9 cellular contexts compared by ENCODE assay signal in the genomic region with DNA sequence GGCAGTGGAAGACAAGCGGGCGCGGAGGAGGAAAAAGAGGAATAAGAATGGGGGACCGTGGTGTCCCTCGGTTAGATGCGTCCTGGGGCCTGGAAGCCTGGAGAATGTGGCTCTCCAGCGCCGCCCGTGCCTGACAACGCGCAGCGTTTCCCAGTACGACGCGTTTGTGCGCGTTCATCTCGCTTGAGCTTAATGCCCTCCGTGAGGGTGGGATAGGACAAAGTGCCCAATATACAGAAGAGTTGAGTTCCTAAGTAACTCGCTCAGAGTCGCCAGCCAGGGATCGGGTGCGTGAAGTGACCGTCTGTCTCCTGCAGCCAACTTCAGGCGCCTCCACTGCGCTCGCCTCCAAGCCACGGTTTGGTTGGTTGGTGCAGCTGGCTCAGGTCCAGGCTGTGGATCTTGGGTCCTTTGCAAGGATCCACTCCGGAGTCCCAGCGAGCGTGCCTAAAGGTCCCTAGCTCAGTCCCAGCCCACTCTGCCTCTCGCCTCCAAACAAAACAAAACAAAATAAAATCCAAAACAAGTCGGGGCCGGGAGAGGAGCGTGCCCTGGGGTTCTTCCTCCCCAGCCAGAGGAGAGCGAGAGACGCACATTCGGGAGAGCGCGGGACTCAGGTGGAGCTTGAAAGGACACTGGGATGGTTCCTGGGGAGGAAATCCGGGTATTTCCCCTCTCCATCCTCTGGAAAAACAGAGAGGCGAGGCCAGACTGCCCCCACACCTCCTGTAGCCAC. TPM values are rescaled to one million over a fixed set of nuclear protein-coding genes. Genes with fewer than 3 reads are reported as not detected.
DNase-seq lines count a peak whose midpoint lies in the region; ATAC-seq and TF ChIP-seq lines count a peak whose summit lies in the region.
"Had no signal": no experiment of that assay in that cellular context is flagged by ENCODE, and none has a peak within 500 bp of the region (broad histone marks: within the 10 kb centered on the region; RNA-seq: fewer than 3 reads in every experiment).

No MANE protein-coding gene starts in this region.

- no peak overlapping the region for H2BK15ac ChIP-seq in H9 (ENCODE audit: low read depth, low read length)

- intact Hi-C loops in CD4-positive, alpha-beta T cell (cut with DNase I, micrococcal nuclease): no loop called here
- intact Hi-C loops in OCI-LY7 (cut with micrococcal nuclease; ENCODE audit: unreplicated experiment): no loop called here

- DNase-seq in CD4-positive, alpha-beta T cell: no peak
- peak; percentile 79 for DNase-seq in H9
- DNase-seq in mesenteric fat pad (ENCODE audit: low spot score): peak; percentile 87
- DNase-seq in OCI-LY7 (ENCODE audit: low spot score): no peak
- no peak for DNase-seq in hepatic stellate cell (ENCODE audit: low spot score)

- H3K18ac ChIP-seq in H9 (ENCODE audit: insufficient read length, low read depth, low read length): no peak overlapping the region

- H3K23me2 ChIP-seq in H9 (ENCODE audit: insufficient read length, low read depth, low read length, poor library complexity, severe bottlenecking): peaks cover 34% of the 10 kb centered on the region

- no peak overlapping the region for H3K56ac ChIP-seq in H9 (ENCODE audit: insufficient read length, low read depth, low read length)

- BruUV-seq in OCI-LY7 (replicated peaks; lab: Mats Ljungman, UMichigan): no TSS peak

- H3K79me1 ChIP-seq in H9 (ENCODE audit: insufficient read depth, low read depth, low read length, poor library complexity, severe bottlenecking): no peaks in the 10 kb centered on the region

- H2AFZ ChIP-seq in H9 (ENCODE audit: low read length): no peak overlapping the region
- H2AFZ ChIP-seq in OCI-LY7 (ENCODE audit: low read length): no peak overlapping the region

- H2BK5ac ChIP-seq in H9 (ENCODE audit: insufficient read length, low read length): no peak overlapping the region

- WGBS in H9 (ENCODE audit: extremely low coverage, insufficient read length, low lambda C conversion rate): no CpG with 5 or more reads among the region's 42 CpGs

- H3K79me2 ChIP-seq in H9 (ENCODE audit: insufficient read depth, low read length) (peaks cover 3% of the 10 kb centered on the region; the same call in 1 of the 2 replicates), OCI-LY7 (ENCODE audit: insufficient read depth, low read depth, low read length) (peaks cover 23% of the 10 kb centered on the region)

- CTCF ChIA-PET in CD4-positive, alpha-beta T cell (lab: Charles Lee): interaction anchor here (0.7 kb wide), 1 partner anchor 204 kb away, joined by 3 read pairs; no protein-coding TSS in a partner anchor
- CTCF ChIA-PET in OCI-LY7 (lab: Charles Lee; ENCODE audit: unreplicated experiment): no interaction called here

- ATAC-seq in CD4-positive, alpha-beta T cell (ENCODE audit: poor library complexity): no peak
- ATAC-seq in GM18511 (IDR thresholded peaks at IDR 0.05; ENCODE audit: unreplicated experiment) (no peak), HG02642 (IDR thresholded peaks at IDR 0.05; ENCODE audit: poor library complexity, unreplicated experiment) (no peak)

- no peak overlapping the region for H3K4me3 ChIP-seq in OCI-LY7 (ENCODE audit: low read depth, low read length, poor library complexity, severe bottlenecking)

- H3K27ac ChIP-seq in CD4-positive, alpha-beta T cell (ENCODE audit: low read depth, low read length): no peak overlapping the region
- H3K27ac ChIP-seq in H9 (ENCODE audit: insufficient read length, low read depth, low read length) (no peak overlapping the region), OCI-LY7 (ENCODE audit: low read depth, low read length, poor library complexity, severe bottlenecking) (no peak overlapping the region)

- H3K27me3 Mint-ChIP-seq in CD4-positive, alpha-beta T cell: peaks cover 40% of the 10 kb centered on the region
- H3K27me3 Mint-ChIP-seq in H9 (ENCODE audit: low read depth): peaks cover 73% of the 10 kb centered on the region
- H3K27me3 Mint-ChIP-seq in activated naive CD4-positive, alpha-beta T cell treated with anti-CD3 and anti-CD28 coated beads, Interleukin-2, amount 50 U/mL, for 24 hours: peaks cover 15% of the 10 kb centered on the region

- no peak for TF ChIP-seq CTCF in CD4-positive, alpha-beta T cell (IDR thresholded peaks at IDR 0.05)
- TF ChIP-seq CTCF in H9 (conservative IDR thresholded peaks at IDR 0.05) (peak; percentile 61), OCI-LY7 (conservative IDR thresholded peaks at IDR 0.05; ENCODE audit: low read length) (no peak)

- no peak overlapping the region for H3K23ac ChIP-seq in H9 (ENCODE audit: insufficient read length, low read depth, low read length)

- H4K8ac ChIP-seq in H9 (replicated peaks; ENCODE audit: insufficient read length, low read depth, low read length): no peak overlapping the region

- H3K4me2 ChIP-seq in H9 (ENCODE audit: insufficient read depth, insufficient read length, low read length) (peak overlapping the region; percentile 46), OCI-LY7 (ENCODE audit: low read length) (no peak overlapping the region)

- peaks cover 66% of the 10 kb centered on the region for H3K4me1 Mint-ChIP-seq in CD4-positive, alpha-beta T cell (ENCODE audit: low read depth)
- peaks cover 54 to 62% of the 10 kb centered on the region in 2 experiments for H3K4me1 Mint-ChIP-seq in H9
- peaks cover 52% of the 10 kb centered on the region for H3K4me1 Mint-ChIP-seq in activated naive CD4-positive, alpha-beta T cell treated with anti-CD3 and anti-CD28 coated beads, Interleukin-2, amount 50 U/mL, for 24 hours

- H3K4ac ChIP-seq in H9 (ENCODE audit: low read depth, low read length): no peak overlapping the region

- H3K36me3 Mint-ChIP-seq in CD4-positive, alpha-beta T cell (ENCODE audit: low read depth): peaks cover 11% of the 10 kb centered on the region
- no peaks in the 10 kb centered on the region for H3K36me3 Mint-ChIP-seq in H9 (ENCODE audit: insufficient read depth in 1 of 3, low read depth in 3 of 3)
- no peaks in the 10 kb centered on the region for H3K36me3 Mint-ChIP-seq in activated naive CD4-positive, alpha-beta T cell treated with anti-CD3 and anti-CD28 coated beads, Interleukin-2, amount 50 U/mL, for 24 hours

- peaks cover 8% of the 10 kb centered on the region; the same call in 1 of the 2 replicates for H3K4me1 ChIP-seq in H9 (ENCODE audit: insufficient read depth, low read length)
- H3K4me1 ChIP-seq in OCI-LY7 (ENCODE audit: insufficient read depth, low read length, poor library complexity, severe bottlenecking): peaks cover 20% of the 10 kb centered on the region

- peaks cover 3% of the 10 kb centered on the region for H4K20me1 ChIP-seq in H9 (ENCODE audit: control insufficient read depth, insufficient read depth, insufficient read length)
- H4K20me1 ChIP-seq in OCI-LY7 (ENCODE audit: insufficient read depth, low read length): 0 out of 2 replicates have a peak, but pooled peaks cover 4% of the 10 kb centered on the region

- H3K27me3 ChIP-seq in CD4-positive, alpha-beta T cell (ENCODE audit: control insufficient read depth, insufficient read depth, low read length): peaks cover 35% of the 10 kb centered on the region
- H3K27me3 ChIP-seq in H9 (ENCODE audit: insufficient read depth, low read length): peaks cover 58% of the 10 kb centered on the region

- H3K36me3 ChIP-seq in OCI-LY7 (ENCODE audit: insufficient read depth, low read length): no peaks in the 10 kb centered on the region

- no peak overlapping the region for H4K91ac ChIP-seq in H9 (ENCODE audit: insufficient read length, low read depth, low read length)

- H3K14ac ChIP-seq in H9 (ENCODE audit: insufficient read depth, low read length): no peak overlapping the region

- H4K5ac ChIP-seq in H9 (ENCODE audit: insufficient read length, low read depth, low read length): no peak overlapping the region

- H3K9me2 ChIP-seq in OCI-LY7 (ENCODE audit: insufficient read depth, low read length): no peaks in the 10 kb centered on the region

- H2BK120ac ChIP-seq in H9 (ENCODE audit: low read depth, low read length, poor library complexity, severe bottlenecking): no peak overlapping the region

- no peaks in the 10 kb centered on the region for H3K9me3 ChIP-seq in CD4-positive, alpha-beta T cell (ENCODE audit: control insufficient read depth, low read length)
- H3K9me3 ChIP-seq in H9 (ENCODE audit: control insufficient read depth, low read depth, low read length) (no peaks in the 10 kb centered on the region), OCI-LY7 (ENCODE audit: low read length) (no peaks in the 10 kb centered on the region)

- no peak overlapping the region for H2BK12ac ChIP-seq in H9 (ENCODE audit: insufficient read length, low read depth, low read length)

- no peak overlapping the region for H3T11ph ChIP-seq in H9 (ENCODE audit: low read length)

- no peak overlapping the region for H2BK20ac ChIP-seq in H9 (ENCODE audit: low read depth, low read length, poor library complexity, severe bottlenecking)

- no peak overlapping the region for H2AK5ac ChIP-seq in H9 (ENCODE audit: insufficient read length, low read length)

- no peaks in the 10 kb centered on the region for H3K9me3 Mint-ChIP-seq in CD4-positive, alpha-beta T cell
- peaks cover 0 to 3% of the 10 kb centered on the region in 2 experiments; a peak in 2 of 5 replicates for H3K9me3 Mint-ChIP-seq in H9
- H3K9me3 Mint-ChIP-seq in activated naive CD4-positive, alpha-beta T cell treated with anti-CD3 and anti-CD28 coated beads, Interleukin-2, amount 50 U/mL, for 24 hours: no peaks in the 10 kb centered on the region

- peak overlapping the region; percentile 77 for H3K4me3 Mint-ChIP-seq in CD4-positive, alpha-beta T cell
- peak overlapping the region; percentile 56 to 78 for H3K4me3 Mint-ChIP-seq in H9
- H3K4me3 Mint-ChIP-seq in activated naive CD4-positive, alpha-beta T cell treated with anti-CD3 and anti-CD28 coated beads, Interleukin-2, amount 50 U/mL, for 24 hours: peak overlapping the region; percentile 82

- peak overlapping the region; percentile 56 for H3K27ac Mint-ChIP-seq in CD4-positive, alpha-beta T cell
- H3K27ac Mint-ChIP-seq in H9: no peak overlapping the region
- H3K27ac Mint-ChIP-seq in activated naive CD4-positive, alpha-beta T cell treated with anti-CD3 and anti-CD28 coated beads, Interleukin-2, amount 50 U/mL, for 24 hours: peak overlapping the region; percentile 12

- POLR2A ChIA-PET in CD4-positive, alpha-beta T cell (lab: Charles Lee): interaction anchor here (0.8 to 1.3 kb wide), 3 partner anchors 12 to 47 kb away, joined by 4 to 6 read pairs (median 4); a partner anchor contains a TSS
- POLR2A ChIA-PET in OCI-LY7 (lab: Charles Lee): interaction anchor here (0.5 kb wide), 1 partner anchor 83 kb away, joined by 3 read pairs; no protein-coding TSS in a partner anchor

- H3K9ac ChIP-seq in H9 (ENCODE audit: extremely low read depth, insufficient read length, low read length): no peak overlapping the region

RNA-seq across cellular contexts. Expression of a gene that starts 1.0 kb away (rescaled TPM):
- total RNA-seq in CD4-positive, alpha-beta T cell: 1 to 10 TPM in 1 of 2 experiments, under 1 TPM in 1; 0.59 to 1.0 TPM
- total RNA-seq in H9 (2021) (0.79 and 0.81 TPM in 2 replicates), mesenteric fat pad (not detected), OCI-LY7 (2022) (0.63 TPM in 1 of 2 replicates, not detected in the other)
- total RNA-seq in OCI-LY7 (2014; rRNA removed; shearing (Covaris generic)): not detected in 2 replicates

RNA-seq across cellular contexts. Expression of a gene that starts 3.2 kb away (rescaled TPM):
- total RNA-seq in CD4-positive, alpha-beta T cell: 100 to 1,000 TPM; 106 to 108 TPM
- 85.1 and 86.1 TPM in 2 replicates for total RNA-seq in H9 (2021)
- 69.1 TPM for total RNA-seq in mesenteric fat pad
- total RNA-seq in OCI-LY7 (2014; rRNA removed; shearing (Covaris generic)): 53.5 and 54.0 TPM in 2 replicates
- 199 and 200 TPM in 2 replicates for total RNA-seq in OCI-LY7 (2022)

RNA-seq across cellular contexts. Expression of a gene that starts 3.5 kb away (rescaled TPM):
- total RNA-seq in CD4-positive, alpha-beta T cell: under 1 TPM; 0.69 to 0.98 TPM
- total RNA-seq in H9 (2021) (0.09 and 0.31 TPM in 2 replicates), mesenteric fat pad (not detected), OCI-LY7 (2022) (0.33 and 1.2 TPM in 2 replicates)
- 0.76 TPM in 1 of 2 replicates, not detected in the other for total RNA-seq in OCI-LY7 (2014; rRNA removed; shearing (Covaris generic))

RNA-seq across cellular contexts. Expression of a gene that starts 28.1 kb away (rescaled TPM):
- total RNA-seq in CD4-positive, alpha-beta T cell: 10 to 100 TPM; 88.1 to 90.6 TPM
- 160 and 162 TPM in 2 replicates for total RNA-seq in H9 (2021)
- total RNA-seq in mesenteric fat pad: 117 TPM
- total RNA-seq in OCI-LY7 (2014; rRNA removed; shearing (Covaris generic)): 118 and 122 TPM in 2 replicates
- 173 and 175 TPM in 2 replicates for total RNA-seq in OCI-LY7 (2022)

RNA-seq across cellular contexts. Expression of a gene that starts 48.4 kb away (rescaled TPM):
- under 1 TPM; 0.14 to 0.38 TPM for total RNA-seq in CD4-positive, alpha-beta T cell
- 0.48 and 0.53 TPM in 2 replicates for total RNA-seq in H9 (2021)
- total RNA-seq in mesenteric fat pad: 0.16 TPM
- total RNA-seq in OCI-LY7 (2014; rRNA removed; shearing (Covaris generic)): 5.6 and 9.9 TPM in 2 replicates
- 5.1 and 6.9 TPM in 2 replicates for total RNA-seq in OCI-LY7 (2022)
- total RNA-seq: M059J had no signal

Comparison
In these comparisons a context has a peak if more than half of its experiments do, and no peak if none do; other contexts are left out.
1. DNase-seq: peak in H9 (single experiment) and mesenteric fat pad (single experiment); none in CD4-positive, alpha-beta T cell (0 of 10), OCI-LY7 (single experiment) and hepatic stellate cell (single experiment).
2. H3K27ac Mint-ChIP-seq: peak in CD4-positive, alpha-beta T cell (single experiment) and activated naive CD4-positive, alpha-beta T cell treated with anti-CD3 and anti-CD28 coated beads, Interleukin-2, amount 50 U/mL, for 24 hours (single experiment); none in H9 (0 of 3).
3. Peak in every context shown above with its lines, with median percentiles within 50 percentile points of each other: H3K4me3 Mint-ChIP-seq.